ENCODE assay signal across 9 cellular contexts in genomic region chr14:70882771-70883492, GRCh38. TPM values are rescaled to one million over a fixed set of nuclear protein-coding genes. Genes with fewer than 3 reads are reported as not detected.
DNase-seq lines count a peak whose midpoint lies in the region; ATAC-seq and TF ChIP-seq lines count a peak whose summit lies in the region.
"Had no signal": no experiment of that assay in that cellular context is flagged by ENCODE, and none has a peak within 500 bp of the region (broad histone marks: within the 10 kb centered on the region; RNA-seq: fewer than 3 reads in every experiment).

No MANE protein-coding gene starts in this region.

- no peak for TF ChIP-seq CTCF in fibroblast of villous mesenchyme (IDR thresholded peaks at IDR 0.05; ENCODE audit: insufficient read depth, low read depth, low read length)
- TF ChIP-seq CTCF in coronary artery (IDR thresholded peaks at IDR 0.05) = no peak

- no peak for ATAC-seq in HG03175 (IDR thresholded peaks at IDR 0.05; ENCODE audit: unreplicated experiment)

- no peaks in the 10 kb centered on the region for H3K36me3 Mint-ChIP-seq in T-helper 1 cell treated with Interleukin-12 subunit alpha and Interleukin-12 subunit beta and Interleukin-4 antibody, amounts not matched to agents 30 μg/mL and 1 μg/mL, for 36 hours (ENCODE audit: low read depth)

- no peaks in the 10 kb centered on the region for H3K9me3 Mint-ChIP-seq in T-helper 1 cell treated with Interleukin-12 subunit alpha and Interleukin-12 subunit beta and Interleukin-4 antibody, amounts not matched to agents 30 μg/mL and 1 μg/mL, for 36 hours
- H3K9me3 Mint-ChIP-seq: H9 had no signal

- peaks cover 60% of the 10 kb centered on the region for H3K4me1 Mint-ChIP-seq in T-helper 1 cell treated with Interleukin-12 subunit alpha and Interleukin-12 subunit beta and Interleukin-4 antibody, amounts not matched to agents 30 μg/mL and 1 μg/mL, for 36 hours (ENCODE audit: low read depth)

- peak; percentile 62 for DNase-seq in A172 (ENCODE audit: low spot score)
- DNase-seq in H4 (ENCODE audit: low spot score) = peak; percentile 66
- peak; percentile 56 for DNase-seq in fibroblast of villous mesenchyme (ENCODE audit: low read depth)
- DNase-seq in NCI-H82 (lab: John Stamatoyannopoulos, UW) = no peak
- no peak for DNase-seq in NCI-H1105 treated with DMSO at 0.1 percent for 48 hours (lab: John Stamatoyannopoulos, UW)
- no peak for DNase-seq in coronary artery (ENCODE audit: low spot score)
- DNase-seq: H9 had no signal

- peak overlapping the region in 1 of 2 donors; percentile 68 for H3K27ac ChIP-seq in coronary artery

- no peak overlapping the region for H3K4me3 ChIP-seq in fibroblast of villous mesenchyme (ENCODE audit: low read depth, low read length)
- no peak overlapping the region for H3K4me3 ChIP-seq in coronary artery

- no peaks in the 10 kb centered on the region for H3K27me3 Mint-ChIP-seq in T-helper 1 cell treated with Interleukin-12 subunit alpha and Interleukin-12 subunit beta and Interleukin-4 antibody, amounts not matched to agents 30 μg/mL and 1 μg/mL, for 36 hours (ENCODE audit: low read depth)

- H3K4me3 Mint-ChIP-seq in T-helper 1 cell treated with Interleukin-12 subunit alpha and Interleukin-12 subunit beta and Interleukin-4 antibody, amounts not matched to agents 30 μg/mL and 1 μg/mL, for 36 hours = no peak overlapping the region
- H3K4me3 Mint-ChIP-seq: H9 had no signal

- H3K27ac Mint-ChIP-seq in T-helper 1 cell treated with Interleukin-12 subunit alpha and Interleukin-12 subunit beta and Interleukin-4 antibody, amounts not matched to agents 30 μg/mL and 1 μg/mL, for 36 hours = peak overlapping the region; percentile 56
- H3K27ac Mint-ChIP-seq: H9 had no signal

RNA-seq across cellular contexts. Expression of gene PCNX1, which starts 24.3 kb away (rescaled TPM):
- total RNA-seq in A172 (2014; rRNA removed; shearing (Covaris generic)) = 11.8 and 12.9 TPM in 2 replicates
- 18.5 and 22.2 TPM in 2 replicates for total RNA-seq in H4 (2014; rRNA removed; shearing (Covaris generic))
- 54.1 and 69.5 TPM in 2 replicates for total RNA-seq in fibroblast of villous mesenchyme

Comparison
In these comparisons a context has a peak if more than half of its experiments do, and no peak if none do; other contexts are left out.
1. DNase-seq: peak in A172 (single experiment), H4 (single experiment) and fibroblast of villous mesenchyme (single experiment); none in NCI-H82 (single experiment), NCI-H1105 treated with DMSO at 0.1 percent for 48 hours (single experiment) and coronary artery (single experiment).